Comparison of ENCODE assay signal across 27 cellular contexts in genomic region chr6:157164972-157165371, GRCh38.
"Had no signal": no experiment of that assay in that cellular context is flagged by ENCODE, and none has a peak within 500 bp of the region (broad histone marks: within the 10 kb centered on the region; RNA-seq: fewer than 3 reads in every experiment).

No MANE protein-coding gene starts in this region.

- DNase-seq: activated CD4-positive, alpha-beta memory T cell treated with anti-CD3 and anti-CD28 coated beads, Interleukin-2, amount 10 ng/mL, durations not matched to agents 7 days and 5 days; activated CD4-positive, alpha-beta T cell treated with anti-CD3 and anti-CD28 coated beads for 36 hours; activated CD4-positive, alpha-beta T cell treated with anti-CD3 and anti-CD28 coated beads, Interleukin-2, amount 50 U/mL, for 1 hour; activated CD8-positive, alpha-beta memory T cell treated with anti-CD3 and anti-CD28 coated beads, Interleukin-2, amount 50 U/mL, for 48 hours; activated naive CD4-positive, alpha-beta T cell treated with anti-CD3 and anti-CD28 coated beads, Interleukin-2, amount 50 U/mL, for 16 hours; activated T-cell treated with anti-CD3 and anti-CD28 coated beads, Interleukin-2, amount 50 U/mL, for 1 hour; aorta; cortex of kidney; Kasumi-1; KBM-7; NCI-H1105 treated with DMSO at 0.1 percent for 48 hours; NCI-H1436 treated with DMSO at 0.1 percent for 48 hours; NCI-H1930; NCI-H2171; NCI-H345; NCI-H510A; NCI-H526 treated with DMSO at 0.1 percent for 48 hours; NCI-H82; OCI-M1; SHP77 treated with DMSO at 0.1 percent for 48 hours; T-helper 17 cell; T1000 had no signal

- H3K27me3 Mint-ChIP-seq: activated CD4-positive, alpha-beta memory T cell treated with anti-CD3 and anti-CD28 coated beads, Interleukin-2, amount 10 ng/mL, durations not matched to agents 7 days and 5 days; activated CD4-positive, alpha-beta T cell treated with anti-CD3 and anti-CD28 coated beads for 36 hours; central memory CD8-positive, alpha-beta T cell; T-helper 17 cell had no signal

- H3K27ac ChIP-seq: breast epithelium, VCaP had no signal

- H3K4me1 Mint-ChIP-seq: activated CD4-positive, alpha-beta memory T cell treated with anti-CD3 and anti-CD28 coated beads, Interleukin-2, amount 10 ng/mL, durations not matched to agents 7 days and 5 days; activated CD4-positive, alpha-beta T cell treated with anti-CD3 and anti-CD28 coated beads for 36 hours had no signal

- H3K27ac Mint-ChIP-seq: activated CD4-positive, alpha-beta memory T cell treated with anti-CD3 and anti-CD28 coated beads, Interleukin-2, amount 10 ng/mL, durations not matched to agents 7 days and 5 days; activated CD4-positive, alpha-beta T cell treated with anti-CD3 and anti-CD28 coated beads for 36 hours; T-helper 17 cell had no signal

- H3K27me3 ChIP-seq: breast epithelium had no signal

- H3K4me1 ChIP-seq: breast epithelium had no signal

- H3K36me3 ChIP-seq: breast epithelium had no signal

- H3K9me3 ChIP-seq: breast epithelium had no signal

- FAIRE-seq: RCC 7860, TTC549 had no signal

- ATAC-seq: activated CD4-positive, alpha-beta T cell treated with anti-CD3 and anti-CD28 coated beads for 36 hours; T-helper 17 cell had no signal

- H3K9me3 Mint-ChIP-seq: activated CD4-positive, alpha-beta memory T cell treated with anti-CD3 and anti-CD28 coated beads, Interleukin-2, amount 10 ng/mL, durations not matched to agents 7 days and 5 days; central memory CD8-positive, alpha-beta T cell had no signal

- H3K4me3 Mint-ChIP-seq: activated CD4-positive, alpha-beta memory T cell treated with anti-CD3 and anti-CD28 coated beads, Interleukin-2, amount 10 ng/mL, durations not matched to agents 7 days and 5 days; activated CD4-positive, alpha-beta T cell treated with anti-CD3 and anti-CD28 coated beads for 36 hours; central memory CD8-positive, alpha-beta T cell; T-helper 17 cell had no signal

- H3K4me3 ChIP-seq: breast epithelium had no signal
